Comparison of ENCODE assay signal across 1 cellular context in genomic region chr1:183234660-183235476, GRCh38.
TF ChIP-seq lines count a peak whose summit lies in the region.

No MANE protein-coding gene starts in this region.

TF ChIP-seq in IMR-90, 13 proteins besides CTCF, POLR2A, EP300 and RAD21 (continued from another document):
- TF ChIP-seq USF2 (IDR thresholded peaks at IDR 0.05; ENCODE audit: low read depth, low read length): peak; percentile 70
TF ChIP-seq in IMR-90: peak in this region for 8.
